ENCODE assay signal across 8 cellular contexts in genomic region chr22:39900306-39901227, GRCh38. TPM values are rescaled to one million over a fixed set of nuclear protein-coding genes. Genes with fewer than 3 reads are reported as not detected.
DNase-seq lines count a peak whose midpoint lies in the region; ATAC-seq and TF ChIP-seq lines count a peak whose summit lies in the region.

Gene GRAP2 (plus strand): TSS chr22:39901084. CDS start chr22:39947107, 46,023 bp downstream.

- H3K4me1 Mint-ChIP-seq in Caco-2 (ENCODE audit: low read depth, unreplicated experiment) = no peaks in the 10 kb centered on the region

- no peaks in the 10 kb centered on the region for H3K36me3 Mint-ChIP-seq in Caco-2 (ENCODE audit: insufficient read depth, unreplicated experiment)

- no peak within 1 kb of the TSS for H3K4me3 Mint-ChIP-seq in Caco-2 (ENCODE audit: unreplicated experiment)

- H3K27me3 Mint-ChIP-seq in Caco-2 (ENCODE audit: insufficient read depth, unreplicated experiment) = peaks cover 19% of the 10 kb centered on the region

- peak within 1 kb of the TSS; percentile 14 for H3K4me2 ChIP-seq in Karpas-422 (ENCODE audit: low read depth, low read length, poor library complexity, severe bottlenecking)

- H3K9me3 ChIP-seq in Karpas-422 (ENCODE audit: low read length) (no peaks in the 10 kb centered on the region), Caco-2 (no peaks in the 10 kb centered on the region)

- H3K9ac ChIP-seq in Karpas-422 (ENCODE audit: low read length) = no peak within 1 kb of the TSS

- no peak within 1 kb of the TSS for H3K27ac ChIP-seq in Karpas-422 (ENCODE audit: low read length)

- H3K27me3 ChIP-seq in Karpas-422 (ENCODE audit: low read length) (no peaks in the 10 kb centered on the region), Caco-2 (replicated peaks; ENCODE audit: control insufficient read depth, insufficient read depth, low read length) (no peaks in the 10 kb centered on the region; the same call in 1 of the 2 replicates)

- no peak within 1 kb of the TSS for H3K27ac Mint-ChIP-seq in Caco-2 (ENCODE audit: unreplicated experiment)

- H3K4me1 ChIP-seq in Karpas-422 (ENCODE audit: low read length) (peaks cover 32% of the 10 kb centered on the region), Caco-2 (no peaks in the 10 kb centered on the region)

- H2AFZ ChIP-seq in Karpas-422 (ENCODE audit: low read length) = no peak within 1 kb of the TSS

- POLR2A ChIA-PET in Caco-2 (lab: Charles Lee) = no interaction called here

- no peaks in the 10 kb centered on the region for H4K20me1 ChIP-seq in Karpas-422 (ENCODE audit: insufficient read depth, low read depth, low read length)

- BruUV-seq in Caco-2 (replicated peaks; lab: Mats Ljungman, UMichigan) = no TSS peak

- no peak within 1 kb of the TSS for H3K4me3 ChIP-seq in Karpas-422 (ENCODE audit: low read length)
- no peak within 1 kb of the TSS for H3K4me3 ChIP-seq in Caco-2 (ENCODE audit: low read depth, low read length)

- ATAC-seq in GM19351 (IDR thresholded peaks at IDR 0.05; ENCODE audit: unreplicated experiment) = peak; percentile 74

- intact Hi-C loops in Caco-2 (cut with micrococcal nuclease; ENCODE audit: unreplicated experiment) = no loop called here

- no peaks in the 10 kb centered on the region for H3K79me2 ChIP-seq in Karpas-422 (ENCODE audit: low read length)

- H3K9me3 Mint-ChIP-seq in Caco-2 (ENCODE audit: unreplicated experiment) = no peaks in the 10 kb centered on the region

- no peak for TF ChIP-seq CTCF in Caco-2 (IDR thresholded peaks at IDR 0.05; ENCODE audit: insufficient read depth in 1 of 2, low read depth in 1 of 2, low read length in 1 of 2, severe bottlenecking in 1 of 2, unreplicated experiment in 1 of 2)

- CTCF ChIA-PET in Caco-2 (lab: Charles Lee) = no interaction called here

- DNase-seq in Karpas-422 (no peak), activated T-cell treated with anti-CD3 and anti-CD28 coated beads for 1 hour (ENCODE audit: low read depth) (peak; percentile 40), COR-L47 (lab: John Stamatoyannopoulos, UW) (no peak), Caco-2 (no peak), dermis blood vessel endothelial cell (no peak), NCI-H345 (lab: John Stamatoyannopoulos, UW) (no peak)
- peak; percentile 46 for DNase-seq in stimulated activated CD8-positive, alpha-beta memory T cell treated with anti-CD3 and anti-CD28 coated beads, Interleukin-12 subunit alpha, Interleukin-12 subunit beta, amount 100 ng/mL, for 1 hour (ENCODE audit: low read depth)

- no peaks in the 10 kb centered on the region for H3K36me3 ChIP-seq in Karpas-422 (ENCODE audit: insufficient read depth, low read length)
- no peaks in the 10 kb centered on the region for H3K36me3 ChIP-seq in Caco-2 (ENCODE audit: control insufficient read depth, insufficient read depth, low read length)

- no peaks in the 10 kb centered on the region for H3K9me2 ChIP-seq in Karpas-422 (replicated peaks; ENCODE audit: insufficient read depth, low read length)

RNA-seq across cellular contexts. Expression of gene GRAP2, which starts in this region (rescaled TPM):
- total RNA-seq in Karpas-422 (2014; rRNA removed; shearing (Covaris generic); ENCODE audit: low replicate concordance) = not detected in 2 replicates
- not detected in 2 replicates for total RNA-seq in Caco-2 (2022)
- total RNA-seq in dermis blood vessel endothelial cell = under 0.01 TPM in 1 of 2 replicates, not detected in the other

Comparison
In these comparisons a context has a peak if more than half of its experiments do, and no peak if none do; other contexts are left out.
1. DNase-seq: peak in activated T-cell treated with anti-CD3 and anti-CD28 coated beads for 1 hour (single experiment) and stimulated activated CD8-positive, alpha-beta memory T cell treated with anti-CD3 and anti-CD28 coated beads, Interleukin-12 subunit alpha, Interleukin-12 subunit beta, amount 100 ng/mL, for 1 hour (single experiment); none in Karpas-422 (single experiment), COR-L47 (single experiment), Caco-2 (0 of 2), dermis blood vessel endothelial cell (single experiment) and NCI-H345 (single experiment).